In genomic region chr17:10029129-10029528, GRCh38 we compare ENCODE assay signal across 15 cellular contexts.
"Had no signal": no experiment of that assay in that cellular context is flagged by ENCODE, and none has a peak within 500 bp of the region (broad histone marks: within the 10 kb centered on the region; RNA-seq: fewer than 3 reads in every experiment).

No MANE protein-coding gene starts in this region.

- H3K4me3 Mint-ChIP-seq: naive thymus-derived CD8-positive, alpha-beta T cell; stimulated activated naive B cell treated with anti-CD40 and anti-IgM and Interleukin-4, amounts not matched to agents 10 μg/mL and 1 μg/mL and 100 μg/mL, for 72 hours; stimulated activated naive CD8-positive, alpha-beta T cell treated with anti-CD3 and anti-CD28 coated beads, Interleukin-15, amount 100 ng/mL, for 72 hours had no signal

- H3K9me3 Mint-ChIP-seq: naive thymus-derived CD8-positive, alpha-beta T cell; stimulated activated naive B cell treated with anti-CD40 and anti-IgM and Interleukin-4, amounts not matched to agents 10 μg/mL and 1 μg/mL and 100 μg/mL, for 72 hours; stimulated activated naive CD8-positive, alpha-beta T cell treated with anti-CD3 and anti-CD28 coated beads, Interleukin-15, amount 100 ng/mL, for 72 hours had no signal

- H3K27me3 Mint-ChIP-seq: naive thymus-derived CD8-positive, alpha-beta T cell; stimulated activated naive B cell treated with anti-CD40 and anti-IgM and Interleukin-4, amounts not matched to agents 10 μg/mL and 1 μg/mL and 100 μg/mL, for 72 hours; stimulated activated naive CD8-positive, alpha-beta T cell treated with anti-CD3 and anti-CD28 coated beads, Interleukin-15, amount 100 ng/mL, for 72 hours had no signal

- ATAC-seq: gastroesophageal sphincter; left colon; mucosa of descending colon; naive thymus-derived CD8-positive, alpha-beta T cell; sciatic nerve; stimulated activated naive B cell treated with anti-CD40 and anti-IgM and Interleukin-4, amounts not matched to agents 10 μg/mL and 1 μg/mL and 100 μg/mL, for 72 hours; stimulated activated naive CD8-positive, alpha-beta T cell treated with anti-CD3 and anti-CD28 coated beads, Interleukin-15, amount 100 ng/mL, for 72 hours had no signal

- H3K36me3 ChIP-seq: esophagus squamous epithelium, gastroesophageal sphincter, transverse colon had no signal

- DNase-seq: esophagus squamous epithelium; foreskin fibroblast; glutamatergic neuron; left colon; mucosa of descending colon; naive thymus-derived CD8-positive, alpha-beta T cell; posterior cingulate gyrus; stimulated activated CD4-positive, alpha-beta T cell treated with anti-CD3 and anti-CD28 coated beads, Interleukin-2, amount 100 ng/mL, for 24 hours; stimulated activated CD4-positive, alpha-beta T cell treated with anti-CD3 and anti-CD28 coated beads, Interleukin-4, amount 100 ng/mL, for 4 hours; stimulated activated naive B cell treated with anti-CD40 and anti-IgM and Interleukin-4, amounts not matched to agents 10 μg/mL and 1 μg/mL and 100 μg/mL, for 72 hours; stimulated activated naive CD8-positive, alpha-beta T cell treated with anti-CD3 and anti-CD28 coated beads, Interleukin-15, amount 100 ng/mL, for 72 hours; testis; transverse colon had no signal

- H3K27ac Mint-ChIP-seq: naive thymus-derived CD8-positive, alpha-beta T cell; stimulated activated naive B cell treated with anti-CD40 and anti-IgM and Interleukin-4, amounts not matched to agents 10 μg/mL and 1 μg/mL and 100 μg/mL, for 72 hours; stimulated activated naive CD8-positive, alpha-beta T cell treated with anti-CD3 and anti-CD28 coated beads, Interleukin-15, amount 100 ng/mL, for 72 hours had no signal

- H3K36me3 Mint-ChIP-seq: naive thymus-derived CD8-positive, alpha-beta T cell had no signal

- H3K9me3 ChIP-seq: esophagus squamous epithelium, gastroesophageal sphincter, mucosa of descending colon, testis, transverse colon had no signal

- H3K27me3 ChIP-seq: esophagus squamous epithelium, gastroesophageal sphincter, testis, transverse colon had no signal

- H3K4me3 ChIP-seq: esophagus squamous epithelium, gastroesophageal sphincter, mucosa of descending colon, testis, transverse colon had no signal

- H3K4me1 Mint-ChIP-seq: stimulated activated naive CD8-positive, alpha-beta T cell treated with anti-CD3 and anti-CD28 coated beads, Interleukin-15, amount 100 ng/mL, for 72 hours had no signal

- H3K27ac ChIP-seq: esophagus squamous epithelium, gastroesophageal sphincter, transverse colon had no signal
